In the genomic region with DNA sequence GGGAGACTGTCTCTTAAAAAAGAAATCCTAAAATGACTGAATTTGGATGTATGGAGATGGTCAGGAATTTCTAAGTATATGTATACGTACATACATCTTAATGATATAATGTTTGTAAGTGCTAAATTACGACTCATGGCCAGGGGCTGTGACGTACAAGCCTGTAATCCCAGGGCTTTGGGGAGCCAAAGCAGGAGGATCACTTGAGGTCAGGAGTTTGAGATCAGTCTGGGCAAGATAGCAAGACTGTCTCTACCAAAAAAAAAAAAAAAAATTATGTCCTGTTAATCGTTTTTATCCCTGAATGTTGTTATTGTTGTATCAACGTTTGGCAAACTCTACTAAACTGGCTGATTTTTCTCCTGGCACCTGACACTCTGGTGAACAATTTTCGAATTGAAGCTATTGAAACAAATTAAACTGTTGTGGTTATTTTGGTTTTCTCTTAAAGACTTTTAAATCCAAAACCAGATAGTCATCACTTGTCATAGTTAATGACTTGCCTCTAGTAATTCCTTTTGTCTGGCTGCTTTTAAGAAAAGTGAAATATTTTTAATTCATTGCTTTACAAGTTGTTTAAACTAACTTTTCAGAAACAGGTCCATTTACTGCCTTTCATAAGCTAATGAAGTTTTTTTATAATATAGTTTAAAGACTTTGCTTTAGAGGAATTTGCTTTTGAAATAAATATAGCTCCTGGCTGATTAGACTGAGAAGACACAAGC, we compare ENCODE assay signal across 10 cellular contexts. TPM values are rescaled to one million over a fixed set of nuclear protein-coding genes. Genes with fewer than 3 reads are reported as not detected.
DNase-seq lines count a peak whose midpoint lies in the region; ATAC-seq and TF ChIP-seq lines count a peak whose summit lies in the region.
"Had no signal": no experiment of that assay in that cellular context is flagged by ENCODE, and none has a peak within 500 bp of the region (broad histone marks: within the 10 kb centered on the region; RNA-seq: fewer than 3 reads in every experiment).

No MANE protein-coding gene starts in this region.

- 22 to 26% (median 22%) methylated on average over 6 of the region's 6 CpGs for WGBS in adrenal gland, 4 donors

- CTCF ChIA-PET in CD8-positive, alpha-beta T cell (lab: Charles Lee) = interaction anchor here (0.6 kb wide), 1 partner anchor 23 kb away, joined by 4 read pairs; no protein-coding TSS in a partner anchor

- H3K36me3 ChIP-seq in CD8-positive, alpha-beta T cell (ENCODE audit: insufficient read depth, low read length) = peaks cover 11% of the 10 kb centered on the region
- H3K36me3 ChIP-seq in MG63 (peaks cover 61% of the 10 kb centered on the region), adrenal gland (replicated peaks in 1 of 2) (peaks cover 0 to 33% of the 10 kb centered on the region in 2 donors)

- H3K27ac Mint-ChIP-seq in CD8-positive, alpha-beta T cell = no peak overlapping the region
- H3K27ac Mint-ChIP-seq in natural killer cell = peak overlapping the region; percentile 31 to 73
- H3K27ac Mint-ChIP-seq: stimulated activated memory B cell treated with anti-CD40 and anti-IgM and Interleukin-4, amounts not matched to agents 10 μg/mL and 1 μg/mL and 100 μg/mL, for 72 hours had no signal

- H3K9me3 Mint-ChIP-seq in CD8-positive, alpha-beta T cell = no peaks in the 10 kb centered on the region
- H3K9me3 Mint-ChIP-seq in natural killer cell = no peaks in the 10 kb centered on the region
- H3K9me3 Mint-ChIP-seq: stimulated activated memory B cell treated with anti-CD40 and anti-IgM and Interleukin-4, amounts not matched to agents 10 μg/mL and 1 μg/mL and 100 μg/mL, for 72 hours had no signal

- POLR2A ChIA-PET in CD8-positive, alpha-beta T cell (lab: Charles Lee) = interaction anchor here (0.7 to 1.4 kb wide), 2 partner anchors 11 to 19 kb away, joined by 3 to 6 read pairs; no protein-coding TSS in a partner anchor

- intact Hi-C loops in CD8-positive, alpha-beta T cell (cut with DNase I, micrococcal nuclease) = no loop called here
- intact Hi-C loops in adrenal gland (cut with DNase I) (no loop called here), natural killer cell (cut with micrococcal nuclease) (no loop called here)

- no peaks in the 10 kb centered on the region for H3K9me3 ChIP-seq in CD8-positive, alpha-beta T cell (ENCODE audit: low read length)
- H3K9me3 ChIP-seq in MG63 = no peaks in the 10 kb centered on the region
- no peaks in the 10 kb centered on the region for H3K9me3 ChIP-seq in adrenal gland (replicated peaks in 1 of 3)

- no peak for TF ChIP-seq POLR2A in adrenal gland (IDR thresholded peaks at IDR 0.05)

- TF ChIP-seq CTCF in CD8-positive, alpha-beta T cell (IDR thresholded peaks at IDR 0.05) = no peak
- TF ChIP-seq CTCF in adrenal gland (IDR thresholded peaks at IDR 0.05) (no peak), natural killer cell (IDR thresholded peaks at IDR 0.05) (no peak)

- H3K27ac ChIP-seq in CD8-positive, alpha-beta T cell (ENCODE audit: low read depth, low read length) = no peak overlapping the region
- H3K27ac ChIP-seq in adrenal gland = peak overlapping the region; percentile 19 to 80 (median 63)

- H3K27me3 Mint-ChIP-seq in CD8-positive, alpha-beta T cell (ENCODE audit: low read depth) = no peaks in the 10 kb centered on the region
- H3K27me3 Mint-ChIP-seq in natural killer cell (ENCODE audit: low read depth in 2 of 2) = no peaks in the 10 kb centered on the region
- H3K27me3 Mint-ChIP-seq: stimulated activated memory B cell treated with anti-CD40 and anti-IgM and Interleukin-4, amounts not matched to agents 10 μg/mL and 1 μg/mL and 100 μg/mL, for 72 hours had no signal

- H3K4me3 ChIP-seq in CD8-positive, alpha-beta T cell (ENCODE audit: low read depth, low read length) = no peak overlapping the region
- H3K4me3 ChIP-seq in MG63 = no peak overlapping the region
- peak overlapping the region in 1 of 4 donors; percentile 1 for H3K4me3 ChIP-seq in adrenal gland

- H3K4me1 Mint-ChIP-seq in CD8-positive, alpha-beta T cell (ENCODE audit: low read depth) = peaks cover 78% of the 10 kb centered on the region
- peaks cover 50 to 68% of the 10 kb centered on the region in 2 donors for H3K4me1 Mint-ChIP-seq in natural killer cell

- peaks cover 74% of the 10 kb centered on the region for H3K4me1 ChIP-seq in CD8-positive, alpha-beta T cell (ENCODE audit: insufficient read depth, low read length)
- H3K4me1 ChIP-seq in adrenal gland (replicated peaks in 1 of 2) = peaks cover 48 to 87% of the 10 kb centered on the region in 2 donors

- H3K27me3 ChIP-seq in CD8-positive, alpha-beta T cell (ENCODE audit: insufficient read depth, low read length) = no peaks in the 10 kb centered on the region
- H3K27me3 ChIP-seq in MG63 = no peaks in the 10 kb centered on the region
- H3K27me3 ChIP-seq in adrenal gland = no peaks in the 10 kb centered on the region

- H3K4me3 Mint-ChIP-seq in CD8-positive, alpha-beta T cell = peak overlapping the region; percentile 54
- H3K4me3 Mint-ChIP-seq in natural killer cell = peak overlapping the region; percentile 26
- H3K4me3 Mint-ChIP-seq: stimulated activated memory B cell treated with anti-CD40 and anti-IgM and Interleukin-4, amounts not matched to agents 10 μg/mL and 1 μg/mL and 100 μg/mL, for 72 hours had no signal

- DNase-seq in CD8-positive, alpha-beta T cell = no peak
- DNase-seq in MG63 (peak; percentile 45), adrenal gland (peak in 3 of 7 donors; percentile 33 to 67 (median 41)), natural killer cell (no peak), NCI-H1694 (lab: John Stamatoyannopoulos, UW) (no peak), SKM-1 treated with dmso at 0.1 percent for 144 hours (lab: John Stamatoyannopoulos, UW; ENCODE audit: unreplicated experiment) (no peak)
- DNase-seq in effector CD8-positive, alpha-beta T cell (lab: John Stamatoyannopoulos, UW) = no peak
- no peak for DNase-seq in stimulated activated CD4-positive, alpha-beta T cell treated with anti-CD3 and anti-CD28 coated beads, Interleukin-2, amount 100 ng/mL, for 24 hours
- DNase-seq: NCI-H446 had no signal

- ATAC-seq in CD8-positive, alpha-beta T cell = no peak
- no peak for ATAC-seq in natural killer cell
- ATAC-seq: stimulated activated memory B cell treated with anti-CD40 and anti-IgM and Interleukin-4, amounts not matched to agents 10 μg/mL and 1 μg/mL and 100 μg/mL, for 72 hours had no signal

- H3K36me3 Mint-ChIP-seq in CD8-positive, alpha-beta T cell = peaks cover 64% of the 10 kb centered on the region
- no peaks in the 10 kb centered on the region for H3K36me3 Mint-ChIP-seq in natural killer cell

RNA-seq across cellular contexts. Expression of gene MORF4L1, which starts 7.0 kb away (rescaled TPM):
- 100 to 1,000 TPM; 513 to 545 TPM for total RNA-seq in CD8-positive, alpha-beta T cell
- total RNA-seq in MG63 (2014; rRNA removed; shearing (Covaris generic); ENCODE audit: low replicate concordance) = 448 and 463 TPM in 2 replicates
- total RNA-seq in adrenal gland = 100 to 1,000 TPM; 190 to 389 (median 342) TPM
- 100 to 1,000 TPM in 2 of 3 donors, 10 to 100 TPM in 1; 99.8 to 935 (median 228) TPM for polyA plus RNA-seq in adrenal gland
- total RNA-seq in natural killer cell = 100 to 1,000 TPM; 316 to 348 (median 329) TPM
